In the genomic region with DNA sequence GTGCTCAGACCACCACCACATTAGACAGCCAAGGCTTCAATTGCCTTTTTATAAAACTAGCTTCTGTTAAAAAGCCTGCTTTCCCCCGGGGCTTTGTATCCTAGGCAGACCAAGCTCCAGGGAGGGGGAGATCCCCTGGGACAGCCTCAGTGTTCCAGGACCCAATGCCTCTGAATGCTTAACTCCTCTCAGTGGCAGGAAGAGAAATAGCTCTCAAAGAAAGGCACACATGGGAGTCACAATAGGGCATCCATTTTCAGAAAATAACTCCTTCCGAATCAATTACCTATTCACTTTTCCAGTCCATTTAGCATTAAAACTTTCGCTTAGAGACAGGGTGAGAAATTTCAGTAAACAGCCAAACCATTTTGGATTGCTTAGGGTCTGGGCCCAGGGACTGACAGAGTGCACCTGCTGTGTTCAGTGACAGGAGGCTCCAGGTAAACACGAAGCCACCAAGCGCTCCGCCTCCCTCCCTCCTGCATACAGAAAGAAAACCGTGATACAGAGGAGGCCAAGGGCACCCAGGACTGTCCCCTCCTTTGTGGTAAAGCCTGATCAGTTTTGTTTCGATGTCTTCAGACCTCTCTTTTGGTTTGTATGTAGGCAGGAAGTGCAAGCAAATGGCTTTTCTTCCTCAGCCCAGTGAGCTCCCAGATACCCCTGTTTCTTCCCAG, we compare ENCODE assay signal across 12 cellular contexts.
DNase-seq lines count a peak whose midpoint lies in the region; ATAC-seq and TF ChIP-seq lines count a peak whose summit lies in the region.
"Had no signal": no experiment of that assay in that cellular context is flagged by ENCODE, and none has a peak within 500 bp of the region (broad histone marks: within the 10 kb centered on the region; RNA-seq: fewer than 3 reads in every experiment).

No MANE protein-coding gene starts in this region.

- WGBS in trophoblast cell (ENCODE audit: extremely low coverage, insufficient coverage, insufficient read length) = no CpG with 5 or more reads among the region's 8 CpGs

- no peak overlapping the region for H4K12ac ChIP-seq in trophoblast cell (ENCODE audit: low read depth, low read length)

- ATAC-seq in GM21423 (IDR thresholded peaks at IDR 0.05; ENCODE audit: unreplicated experiment) (no peak), HG02678 (IDR thresholded peaks at IDR 0.05; ENCODE audit: unreplicated experiment) (no peak)
- ATAC-seq: sciatic nerve had no signal

- DNase-seq in NCI-H146 (lab: John Stamatoyannopoulos, UW) = peak; percentile 58
- DNase-seq in RWPE1 (ENCODE audit: low spot score) = no peak
- no peak for DNase-seq in neural crest cell (ENCODE audit: low read depth, low spot score)
- DNase-seq in trophoblast cell = no peak
- DNase-seq: activated T-cell treated with anti-CD3 and anti-CD28 coated beads, Interleukin-2, amount 50 U/mL, for 48 hours; foreskin fibroblast had no signal

- TF ChIP-seq CTCF in RWPE1 (conservative IDR thresholded peaks at IDR 0.05; ENCODE audit: low read depth) (0 out of 2 replicates have a peak, but pooled peaks have one; percentile 4), neural crest cell (conservative IDR thresholded peaks at IDR 0.05) (no peak)

- H3K9ac ChIP-seq in ES-I3 (ENCODE audit: low read depth, low read length) (peak overlapping the region; percentile 36; the same call in 1 of the 2 replicates), trophoblast cell (ENCODE audit: low read length) (no peak overlapping the region)
- H3K9ac ChIP-seq: SK-N-SH had no signal

- no peak overlapping the region for H3K4ac ChIP-seq in trophoblast cell (ENCODE audit: low read depth, low read length)

- H3K4me1 ChIP-seq in ES-I3 (ENCODE audit: insufficient read depth, low read length) (no peaks in the 10 kb centered on the region), trophoblast cell (ENCODE audit: control insufficient read depth in 1 of 2, insufficient read depth in 2 of 2, low read length in 2 of 2) (no peaks in the 10 kb centered on the region)
- H3K4me1 ChIP-seq: Caco-2 had no signal

- no peaks in the 10 kb centered on the region for H3K79me1 ChIP-seq in trophoblast cell (ENCODE audit: low read length)

- H3K4me2 ChIP-seq in trophoblast cell (ENCODE audit: low read length) = no peak overlapping the region
- H3K4me2 ChIP-seq: SK-N-SH had no signal

- H3K23ac ChIP-seq in trophoblast cell (ENCODE audit: low read length) = no peak overlapping the region

- peak overlapping the region; percentile 39 for H3K4me3 Mint-ChIP-seq in neural crest cell

- POLR2A ChIA-PET in RWPE1 (lab: Yijun Ruan, JAX; ENCODE audit: low non-redundant PET) = no interaction called here

- no peak overlapping the region for H2BK120ac ChIP-seq in trophoblast cell (ENCODE audit: insufficient read depth, low read length, poor library complexity)

- H3K27me3 Mint-ChIP-seq in neural crest cell (ENCODE audit: low read depth) = peaks cover 3% of the 10 kb centered on the region

- H4K8ac ChIP-seq in trophoblast cell (ENCODE audit: low read depth, low read length) = no peak overlapping the region

- H4K91ac ChIP-seq in trophoblast cell (ENCODE audit: low read depth, low read length) = no peak overlapping the region

- H3K18ac ChIP-seq in trophoblast cell (ENCODE audit: low read length) = no peak overlapping the region

- H3K27ac ChIP-seq in RWPE1 (no peak overlapping the region), trophoblast cell (ENCODE audit: low read depth, low read length) (no peak overlapping the region)

- H3K27ac Mint-ChIP-seq in neural crest cell (ENCODE audit: unreplicated experiment) = no peak overlapping the region

- H2BK12ac ChIP-seq in trophoblast cell (ENCODE audit: low read length) = no peak overlapping the region

- H3K36me3 Mint-ChIP-seq in neural crest cell (ENCODE audit: low read depth) = no peaks in the 10 kb centered on the region

- H3K4me1 Mint-ChIP-seq in neural crest cell = peaks cover 26% of the 10 kb centered on the region

- no peak overlapping the region for H2AFZ ChIP-seq in trophoblast cell (ENCODE audit: insufficient read depth, low read length, poor library complexity)

- H3K4me3 ChIP-seq in trophoblast cell (ENCODE audit: low read depth, low read length) = no peak overlapping the region

- H2AK5ac ChIP-seq in trophoblast cell (ENCODE audit: low read length) = no peak overlapping the region

- H3K79me2 ChIP-seq in trophoblast cell (ENCODE audit: control insufficient read depth, insufficient read depth, low read length, poor library complexity) = no peaks in the 10 kb centered on the region

- no peaks in the 10 kb centered on the region for H3K9me3 ChIP-seq in ES-I3 (ENCODE audit: control insufficient read depth, insufficient read depth, low read length)
- no peaks in the 10 kb centered on the region for H3K9me3 ChIP-seq in trophoblast cell (ENCODE audit: insufficient read depth, low read depth, low read length)
- H3K9me3 ChIP-seq: Caco-2, SK-N-SH had no signal

- H3K9me3 Mint-ChIP-seq in neural crest cell = no peaks in the 10 kb centered on the region

- CTCF ChIA-PET in RWPE1 (lab: Yijun Ruan, JAX) = interaction anchor here (0.6 kb wide), 1 partner anchor 1191 kb away, joined by 3 read pairs; no protein-coding TSS in a partner anchor

- no peak overlapping the region for H3K14ac ChIP-seq in trophoblast cell (ENCODE audit: low read length)

- no peaks in the 10 kb centered on the region for H3K27me3 ChIP-seq in trophoblast cell (ENCODE audit: insufficient read depth, low read length)

- H2BK5ac ChIP-seq in trophoblast cell (ENCODE audit: low read depth, low read length, poor library complexity) = no peak overlapping the region

- H3K36me3 ChIP-seq in ES-I3 (ENCODE audit: insufficient read depth, low read length) = no peaks in the 10 kb centered on the region
- H3K36me3 ChIP-seq in trophoblast cell (ENCODE audit: control insufficient read depth in 1 of 2, insufficient read depth in 2 of 2, low read length in 2 of 2) = peaks cover 2 to 4% of the 10 kb centered on the region in 2 experiments
